In genomic region chr2:64101141-64101591, GRCh38 we compare ENCODE assay signal across 10 cellular contexts. TPM values are rescaled to one million over a fixed set of nuclear protein-coding genes. Genes with fewer than 3 reads are reported as not detected.
DNase-seq lines count a peak whose midpoint lies in the region; ATAC-seq, FAIRE-seq and TF ChIP-seq lines count a peak whose summit lies in the region.
"Had no signal": no experiment of that assay in that cellular context is flagged by ENCODE, and none has a peak within 500 bp of the region (broad histone marks: within the 10 kb centered on the region; RNA-seq: fewer than 3 reads in every experiment).

No MANE protein-coding gene starts in this region.

- intact Hi-C loops in CD8-positive, alpha-beta T cell (cut with DNase I, micrococcal nuclease): loop anchor here in 1 of 2 experiments (2.0 kb wide), 1 partner anchor 42 kb away; no protein-coding TSS in a partner anchor
- intact Hi-C loops in posterior vena cava (cut with DNase I): no loop called here

- H3K27me3 Mint-ChIP-seq in CD8-positive, alpha-beta T cell (ENCODE audit: low read depth): no peaks in the 10 kb centered on the region

- H3K27ac ChIP-seq in CD8-positive, alpha-beta T cell (ENCODE audit: low read depth, low read length): no peak overlapping the region

- peaks cover 3% of the 10 kb centered on the region for H3K36me3 ChIP-seq in CD8-positive, alpha-beta T cell (ENCODE audit: insufficient read depth, low read length)

- peaks cover 17% of the 10 kb centered on the region for H3K4me1 ChIP-seq in CD8-positive, alpha-beta T cell (ENCODE audit: insufficient read depth, low read length)

- H3K36me3 Mint-ChIP-seq in CD8-positive, alpha-beta T cell: peaks cover 61% of the 10 kb centered on the region

- no peak for TF ChIP-seq CTCF in CD8-positive, alpha-beta T cell (IDR thresholded peaks at IDR 0.05)
- TF ChIP-seq CTCF in cardiac fibroblast (IDR thresholded peaks at IDR 0.05; ENCODE audit: low read depth, low read length): no peak

- POLR2A ChIA-PET in CD8-positive, alpha-beta T cell (lab: Charles Lee): interaction anchor here (0.7 to 1.1 kb wide), 2 partner anchors 42 to 217 kb away, joined by 3 read pairs; no protein-coding TSS in a partner anchor

- peak; percentile 93 for FAIRE-seq in GM19239 (lab: Jason Lieb, UNC)
- FAIRE-seq: HepG2 had no signal

- H3K4me3 Mint-ChIP-seq in CD8-positive, alpha-beta T cell: peak overlapping the region; percentile 30

- no peak for DNase-seq in CD8-positive, alpha-beta T cell
- DNase-seq in GM19239 (ENCODE audit: insufficient read length, low spot score) (no peak), cardiac fibroblast (ENCODE audit: low read depth in 2 of 2) (peak; percentile 66 to 75), C1 segment of cervical spinal cord (lab: John Stamatoyannopoulos, UW) (no peak), posterior vena cava (ENCODE audit: low spot score) (no peak), NCI-H1105 treated with DMSO at 0.1 percent for 48 hours (lab: John Stamatoyannopoulos, UW) (no peak), dedifferentiated amniotic fluid mesenchymal stem cell (ENCODE audit: extremely low spot score) (no peak)
- DNase-seq: GDM1 had no signal

- no peaks in the 10 kb centered on the region for H3K27me3 ChIP-seq in CD8-positive, alpha-beta T cell (ENCODE audit: insufficient read depth, low read length)

- no peaks in the 10 kb centered on the region for H3K9me3 Mint-ChIP-seq in CD8-positive, alpha-beta T cell

- CTCF ChIA-PET in CD8-positive, alpha-beta T cell (lab: Charles Lee): interaction anchor here (1.4 to 1.9 kb wide), 2 partner anchors 227 to 230 kb away, joined by 4 to 9 read pairs; no protein-coding TSS in a partner anchor

- peak overlapping the region; percentile 73 for H3K27ac Mint-ChIP-seq in CD8-positive, alpha-beta T cell

- no peak overlapping the region for H3K4me3 ChIP-seq in CD8-positive, alpha-beta T cell (ENCODE audit: low read depth, low read length)
- no peak overlapping the region for H3K4me3 ChIP-seq in cardiac fibroblast (replicated peaks in 1 of 2; ENCODE audit: low read depth in 2 of 2, low read length in 2 of 2)

- peak; percentile 43 for ATAC-seq in CD8-positive, alpha-beta T cell
- peak; percentile 35 for ATAC-seq in HG03439 (IDR thresholded peaks at IDR 0.05; ENCODE audit: unreplicated experiment)
- ATAC-seq: HepG2 had no signal

- peaks cover 36% of the 10 kb centered on the region for H3K4me1 Mint-ChIP-seq in CD8-positive, alpha-beta T cell (ENCODE audit: low read depth)

- no peaks in the 10 kb centered on the region for H3K9me3 ChIP-seq in CD8-positive, alpha-beta T cell (ENCODE audit: low read length)

RNA-seq across cellular contexts. Expression of gene PELI1, which starts 43.1 kb away (rescaled TPM):
- 100 to 1,000 TPM; 213 to 216 TPM for total RNA-seq in CD8-positive, alpha-beta T cell
- 10 to 100 TPM; 29.2 to 29.7 TPM for total RNA-seq in posterior vena cava

Comparison
In these comparisons a context has a peak if more than half of its experiments do, and no peak if none do; other contexts are left out.
1. DNase-seq: peak in cardiac fibroblast (2 of 2); none in CD8-positive, alpha-beta T cell (0 of 7), GM19239 (single experiment), C1 segment of cervical spinal cord (0 of 14), posterior vena cava (single experiment), NCI-H1105 treated with DMSO at 0.1 percent for 48 hours (single experiment) and dedifferentiated amniotic fluid mesenchymal stem cell (single experiment).
2. RNA of gene PELI1, which starts 43.1 kb away (total RNA-seq): 213 to 216 TPM in CD8-positive, alpha-beta T cell; 29.2 to 29.7 TPM in posterior vena cava; every median in the first group is over 4 times any median in the second.